In the genomic region with DNA sequence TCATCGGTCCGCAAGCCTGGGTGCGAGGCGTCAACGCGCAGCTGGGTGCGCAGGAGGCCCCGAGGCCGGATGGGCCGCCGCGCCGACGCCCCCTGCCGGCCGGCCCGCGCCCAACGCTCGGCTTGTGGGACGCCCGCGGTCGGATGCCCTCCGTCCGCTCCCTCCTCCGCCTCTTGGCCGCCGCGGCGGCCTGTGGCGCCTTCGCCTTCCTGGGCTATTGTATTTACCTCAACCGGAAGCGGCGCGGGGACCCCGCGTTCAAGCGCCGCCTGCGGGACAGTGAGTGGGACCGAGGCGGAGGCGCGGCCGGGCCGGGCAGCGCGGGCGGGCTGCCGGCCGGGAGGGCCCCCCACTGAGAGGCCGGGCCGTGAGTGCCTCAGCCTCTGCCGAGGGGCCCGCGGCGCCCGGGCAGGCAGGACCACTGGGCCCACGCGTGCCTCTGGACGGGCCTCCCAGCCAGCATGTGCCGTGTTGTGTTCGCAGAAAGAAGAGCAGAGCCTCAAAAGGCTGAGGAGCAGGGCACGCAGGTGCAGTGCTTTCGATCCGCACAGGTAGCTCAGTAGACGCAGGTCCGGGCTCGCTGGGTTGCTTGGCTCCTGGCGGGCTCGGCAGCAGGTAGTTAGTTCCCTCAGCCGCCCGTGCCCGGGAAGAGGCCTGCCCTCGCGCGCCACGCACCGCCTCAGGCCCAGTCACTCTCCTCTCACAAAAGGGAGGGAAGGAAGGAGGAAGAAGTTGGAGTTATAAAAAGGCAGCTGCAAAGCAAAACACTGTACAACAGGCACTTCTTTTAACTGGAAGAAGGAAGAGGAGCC, we compare ENCODE assay signal across 8 cellular contexts. TPM values are rescaled to one million over a fixed set of nuclear protein-coding genes. Genes with fewer than 3 reads are reported as not detected.
A peak's percentile ranks its signal among the peaks of the same experiment; 100 is the strongest.
DNase-seq lines count a peak whose midpoint lies in the region; ATAC-seq and TF ChIP-seq lines count a peak whose summit lies in the region.

TSS of gene TOMM20L (plus strand) at position 116 of the 812 bp plus-strand sequence. CDS start at position 144, 28 bp downstream.

- H3K4me3 Mint-ChIP-seq in activated T-helper 1 cell treated with anti-CD3 and anti-CD28 coated beads, Interleukin-12 subunit alpha, Interleukin-12 subunit beta, Interleukin-2, Interleukin-4 antibody, amounts not matched to agents 30 ng/mL and 10 ng/mL and 1 ng/mL, durations not matched to agents 14 hours and 24 hours and 36 hours: peak within 1 kb of the TSS; percentile 67
- H3K4me3 Mint-ChIP-seq in natural killer cell: peak within 1 kb of the TSS; percentile 87

- H3K27me3 ChIP-seq in NT2/D1 (ENCODE audit: insufficient read depth, insufficient read length) (peaks cover 12% of the 10 kb centered on the region), fibroblast of lung (ENCODE audit: control insufficient read depth, insufficient read depth, low read length) (no peaks in the 10 kb centered on the region)

- no peaks in the 10 kb centered on the region for H3K9me3 ChIP-seq in NT2/D1 (ENCODE audit: insufficient read depth, low read length)
- no peaks in the 10 kb centered on the region for H3K9me3 ChIP-seq in fibroblast of lung (ENCODE audit: control insufficient read depth, insufficient read depth, low read depth, low read length)

- no peaks in the 10 kb centered on the region for H3K79me2 ChIP-seq in fibroblast of lung (ENCODE audit: control insufficient read depth, insufficient read depth, low read length)

- peak within 1 kb of the TSS; percentile 7 for H3K27ac Mint-ChIP-seq in activated T-helper 1 cell treated with anti-CD3 and anti-CD28 coated beads, Interleukin-12 subunit alpha, Interleukin-12 subunit beta, Interleukin-2, Interleukin-4 antibody, amounts not matched to agents 30 ng/mL and 10 ng/mL and 1 ng/mL, durations not matched to agents 14 hours and 24 hours and 36 hours
- peak within 1 kb of the TSS; percentile 77 to 86 for H3K27ac Mint-ChIP-seq in natural killer cell

- intact Hi-C loops in activated T-helper 1 cell treated with anti-CD3 and anti-CD28 coated beads, Interleukin-12 subunit alpha, Interleukin-12 subunit beta, Interleukin-2, Interleukin-4 antibody, amounts not matched to agents 30 ng/mL and 10 ng/mL and 1 ng/mL, durations not matched to agents 14 hours and 24 hours and 36 hours (cut with micrococcal nuclease): loop anchor here (1.0 to 5.0 kb wide), 4 partner anchors 31 to 289 kb away; partner anchors contain the start of genes KIAA0586 and TIMM9
- intact Hi-C loops in natural killer cell (cut with micrococcal nuclease): loop anchor here (10.0 kb wide), 2 partner anchors 151 to 291 kb away; partner anchors contain the start of gene PSMA3

- peaks cover 6% of the 10 kb centered on the region for H3K27me3 Mint-ChIP-seq in activated T-helper 1 cell treated with anti-CD3 and anti-CD28 coated beads, Interleukin-12 subunit alpha, Interleukin-12 subunit beta, Interleukin-2, Interleukin-4 antibody, amounts not matched to agents 30 ng/mL and 10 ng/mL and 1 ng/mL, durations not matched to agents 14 hours and 24 hours and 36 hours (ENCODE audit: insufficient read depth)
- H3K27me3 Mint-ChIP-seq in natural killer cell (ENCODE audit: low read depth in 2 of 2): no peaks in the 10 kb centered on the region

- H3K4me3 ChIP-seq in NT2/D1 (ENCODE audit: insufficient read length, low read depth) (peak within 1 kb of the TSS; percentile 51), fibroblast of lung (replicated peaks in 1 of 4; ENCODE audit: control extremely low read depth in 1 of 4, insufficient read depth in 1 of 4, low read depth in 3 of 4, low read length in 4 of 4) (peak within 1 kb of the TSS in 3 of 4 experiments; percentile 41 to 52 (median 50))

- DNase-seq in CD1c-positive myeloid dendritic cell (ENCODE audit: extremely low spot score) (peak; percentile 83), GM19238 (ENCODE audit: insufficient read length, low spot score) (peak; percentile 87), NT2/D1 (ENCODE audit: low read depth, low spot score) (peak; percentile 52), fibroblast of lung (ENCODE audit: low read depth in 2 of 2) (peak; percentile 45 to 59), natural killer cell (peak; percentile 78)
- DNase-seq in activated T-helper 1 cell treated with anti-CD3 and anti-CD28 coated beads, Interleukin-12 subunit alpha, Interleukin-12 subunit beta, Interleukin-2, Interleukin-4 antibody, amounts not matched to agents 30 ng/mL and 10 ng/mL and 1 ng/mL, durations not matched to agents 14 hours and 24 hours and 36 hours (ENCODE audit: low spot score): peak; percentile 66
- DNase-seq in stimulated activated naive CD4-positive, alpha-beta T cell treated with Interleukin-2 at 50 U/mL for 16 hours (lab: John Stamatoyannopoulos, UW): peak; percentile 63

- H3K9ac ChIP-seq in NT2/D1 (ENCODE audit: insufficient read length, low read depth): peak within 1 kb of the TSS; percentile 79
- peak within 1 kb of the TSS; percentile 60 for H3K9ac ChIP-seq in fibroblast of lung (ENCODE audit: insufficient read depth, low read length)

- H3K4me2 ChIP-seq in fibroblast of lung (ENCODE audit: extremely low read depth, insufficient read depth, low read length): peak within 1 kb of the TSS; percentile 79

- H2AFZ ChIP-seq in fibroblast of lung (ENCODE audit: low read length): peak within 1 kb of the TSS; percentile 91

- ATAC-seq in HG03432 (IDR thresholded peaks at IDR 0.05; ENCODE audit: unreplicated experiment): peak; percentile 96
- ATAC-seq in natural killer cell: peak; percentile 91 to 92 (median 92)

- TF ChIP-seq CTCF in fibroblast of lung (conservative IDR thresholded peaks at IDR 0.05 in 1 of 2, IDR thresholded peaks at IDR 0.05 in 1 of 2; ENCODE audit: low read depth in 1 of 2, low read length in 2 of 2) (peak; percentile 20 to 51), natural killer cell (IDR thresholded peaks at IDR 0.05) (peak; percentile 88)

- H3K36me3 ChIP-seq in NT2/D1 (ENCODE audit: insufficient read depth, insufficient read length, low read length) (no peaks in the 10 kb centered on the region), fibroblast of lung (ENCODE audit: control insufficient read depth, insufficient read depth, low read length) (no peaks in the 10 kb centered on the region)

- peaks cover 4% of the 10 kb centered on the region for H3K36me3 Mint-ChIP-seq in activated T-helper 1 cell treated with anti-CD3 and anti-CD28 coated beads, Interleukin-12 subunit alpha, Interleukin-12 subunit beta, Interleukin-2, Interleukin-4 antibody, amounts not matched to agents 30 ng/mL and 10 ng/mL and 1 ng/mL, durations not matched to agents 14 hours and 24 hours and 36 hours (ENCODE audit: low read depth)
- H3K36me3 Mint-ChIP-seq in natural killer cell: no peaks in the 10 kb centered on the region

- H3K27ac ChIP-seq in fibroblast of lung (ENCODE audit: insufficient read depth, low read length): peak within 1 kb of the TSS; percentile 4

- H3K4me1 ChIP-seq in NT2/D1 (ENCODE audit: insufficient read depth, insufficient read length): peaks cover 2% of the 10 kb centered on the region
- H3K4me1 ChIP-seq in fibroblast of lung (ENCODE audit: control insufficient read depth, extremely low read depth, insufficient read depth, low read length): peaks cover 3% of the 10 kb centered on the region

- H3K4me1 Mint-ChIP-seq in activated T-helper 1 cell treated with anti-CD3 and anti-CD28 coated beads, Interleukin-12 subunit alpha, Interleukin-12 subunit beta, Interleukin-2, Interleukin-4 antibody, amounts not matched to agents 30 ng/mL and 10 ng/mL and 1 ng/mL, durations not matched to agents 14 hours and 24 hours and 36 hours (ENCODE audit: low read depth): peaks cover 14% of the 10 kb centered on the region
- peaks cover 5 to 17% of the 10 kb centered on the region in 2 donors for H3K4me1 Mint-ChIP-seq in natural killer cell

- no peaks in the 10 kb centered on the region for H4K20me1 ChIP-seq in fibroblast of lung (ENCODE audit: control insufficient read depth, extremely low read depth, insufficient read depth, low read length)

- no peaks in the 10 kb centered on the region for H3K9me3 Mint-ChIP-seq in activated T-helper 1 cell treated with anti-CD3 and anti-CD28 coated beads, Interleukin-12 subunit alpha, Interleukin-12 subunit beta, Interleukin-2, Interleukin-4 antibody, amounts not matched to agents 30 ng/mL and 10 ng/mL and 1 ng/mL, durations not matched to agents 14 hours and 24 hours and 36 hours
- H3K9me3 Mint-ChIP-seq in natural killer cell: no peaks in the 10 kb centered on the region

RNA-seq across cellular contexts. Expression of gene TOMM20L, which starts in this region (rescaled TPM):
- total RNA-seq in activated T-helper 1 cell treated with anti-CD3 and anti-CD28 coated beads, Interleukin-12 subunit alpha, Interleukin-12 subunit beta, Interleukin-2, Interleukin-4 antibody, amounts not matched to agents 30 ng/mL and 10 ng/mL and 1 ng/mL, durations not matched to agents 14 hours and 24 hours and 36 hours: not detected in 2 replicates
- total RNA-seq in fibroblast of lung (not detected in 2 replicates), natural killer cell (under 1 TPM in 1 of 3 donors, not detected in 2; 0.66 TPM)
- not detected in 2 replicates for polyA plus RNA-seq in fibroblast of lung
- polyA plus RNA-seq in fibroblast of lung (2012): not detected in 2 replicates
- not detected in 2 replicates for polyA minus RNA-seq in fibroblast of lung (ENCODE audit: low replicate concordance)

Comparison
In these comparisons a context has a peak if more than half of its experiments do, and no peak if none do; other contexts are left out.
1. Peak in every context shown above with its lines: DNase-seq, ATAC-seq, H3K4me3 ChIP-seq and H3K27ac ChIP-seq.
2. Peak in DNase-seq in activated T-helper 1 cell treated with anti-CD3 and anti-CD28 coated beads, Interleukin-12 subunit alpha, Interleukin-12 subunit beta, Interleukin-2, Interleukin-4 antibody, amounts not matched to agents 30 ng/mL and 10 ng/mL and 1 ng/mL, durations not matched to agents 14 hours and 24 hours and 36 hours; RNA of the gene not detected or under 1 TPM.
3. Peak in DNase-seq, H3K4me3 ChIP-seq, H3K27ac ChIP-seq, H3K9ac ChIP-seq and H3K4me2 ChIP-seq in fibroblast of lung; RNA of the gene not detected or under 1 TPM.
4. Peak in DNase-seq and ATAC-seq in natural killer cell; RNA of the gene not detected or under 1 TPM.